ENCODE assay signal across 8 cellular contexts in the genomic region with DNA sequence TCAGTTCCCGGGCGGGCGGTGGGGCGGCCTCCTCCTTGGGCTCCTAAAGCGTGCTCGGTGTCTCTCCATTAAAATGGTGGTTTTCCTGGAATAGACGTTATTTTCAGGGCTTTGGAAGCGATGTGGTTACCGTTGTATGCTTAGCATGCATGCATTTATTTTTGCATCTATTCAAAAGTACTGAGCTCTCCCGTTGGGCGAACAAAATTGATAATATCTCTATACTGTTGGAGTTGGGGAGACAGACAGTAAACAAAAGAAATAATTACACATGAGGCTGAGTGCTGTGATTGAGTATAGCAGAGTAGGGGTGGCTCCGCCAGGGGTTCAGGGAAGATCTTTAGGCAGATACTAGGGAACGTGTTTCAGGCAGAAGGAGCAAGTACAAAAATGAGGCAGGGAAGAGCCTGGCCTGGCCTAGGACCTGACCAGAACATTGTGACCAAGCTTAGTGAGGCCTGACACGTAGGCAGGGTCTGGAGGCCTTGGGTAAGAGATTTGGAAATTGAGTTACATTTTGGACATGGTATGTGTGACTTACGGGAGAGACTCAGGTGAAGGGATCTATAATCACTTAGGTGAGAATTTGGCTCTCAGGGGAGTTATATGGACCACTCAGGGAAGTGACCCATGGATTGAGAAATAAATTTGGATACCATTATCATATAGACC. TPM values are rescaled to one million over a fixed set of nuclear protein-coding genes. Genes with fewer than 3 reads are reported as not detected.
A peak's percentile ranks its signal among the peaks of the same experiment; 100 is the strongest.
DNase-seq lines count a peak whose midpoint lies in the region; ATAC-seq and TF ChIP-seq lines count a peak whose summit lies in the region.

No MANE protein-coding gene starts in this region.

- H3K36me3 Mint-ChIP-seq in natural killer cell treated with Interleukin-12 subunit alpha and Interleukin-12 subunit beta and Interleukin-15 and Interleukin-18, amount 100 ng/mL, for 72 hours, result peaks cover 20% of the 10 kb centered on the region

- H3K9ac ChIP-seq in HUES48 (ENCODE audit: low read depth, low read length), result peak overlapping the region; percentile 73

- intact Hi-C loops in breast epithelium (cut with DNase I; ENCODE audit: low total_unique reads), result no loop called here

- TF ChIP-seq POLR2A in breast epithelium (IDR thresholded peaks at IDR 0.05), result no peak

- DNase-seq in breast epithelium (ENCODE audit: low spot score in 2 of 2), result no peak
- no peak for DNase-seq in natural killer cell treated with Interleukin-12 subunit alpha and Interleukin-12 subunit beta and Interleukin-15 and Interleukin-18, amount 100 ng/mL, for 72 hours (ENCODE audit: low spot score)
- no peak for DNase-seq in DMS 273 (lab: John Stamatoyannopoulos, UW; ENCODE audit: unreplicated experiment)
- no peak for DNase-seq in occipital lobe (lab: John Stamatoyannopoulos, UW)
- DNase-seq in NAMALWA (ENCODE audit: low spot score), result no peak
- no peak for DNase-seq in HK-2 (ENCODE audit: unreplicated experiment)

- H3K27me3 Mint-ChIP-seq in natural killer cell treated with Interleukin-12 subunit alpha and Interleukin-12 subunit beta and Interleukin-15 and Interleukin-18, amount 100 ng/mL, for 72 hours, result no peaks in the 10 kb centered on the region

- H3K27me3 ChIP-seq in HUES48 (ENCODE audit: control insufficient read depth, insufficient read depth, low read length), result no peaks in the 10 kb centered on the region
- no peaks in the 10 kb centered on the region for H3K27me3 ChIP-seq in breast epithelium

- peaks cover 33 to 67% of the 10 kb centered on the region in 2 donors for H3K4me1 Mint-ChIP-seq in natural killer cell treated with Interleukin-12 subunit alpha and Interleukin-12 subunit beta and Interleukin-15 and Interleukin-18, amount 100 ng/mL, for 72 hours (ENCODE audit: low read depth in 2 of 2)

- TF ChIP-seq CTCF in GM12875 (IDR thresholded peaks at IDR 0.05; ENCODE audit: borderline replicate concordance, insufficient read depth, low read depth, low read length), result no peak
- no peak for TF ChIP-seq CTCF in breast epithelium (IDR thresholded peaks at IDR 0.05)

- H3K27ac ChIP-seq in HUES48 (ENCODE audit: low read depth, low read length) (peak overlapping the region; percentile 94), breast epithelium (peak overlapping the region; percentile 88 to 94)

- no peaks in the 10 kb centered on the region for H3K9me3 ChIP-seq in HUES48 (ENCODE audit: control insufficient read depth, insufficient read depth, low read length)
- H3K9me3 ChIP-seq in breast epithelium, result no peaks in the 10 kb centered on the region

- H3K4me1 ChIP-seq in HUES48 (ENCODE audit: control insufficient read depth, insufficient read depth, low read length), result peaks cover 8% of the 10 kb centered on the region; the same call in 1 of the 2 replicates
- H3K4me1 ChIP-seq in breast epithelium, result no peaks in the 10 kb centered on the region

- H3K36me3 ChIP-seq in HUES48 (ENCODE audit: control insufficient read depth, insufficient read depth, low read length) (peaks cover 4% of the 10 kb centered on the region), breast epithelium (no peaks in the 10 kb centered on the region)

- H3K9me3 Mint-ChIP-seq in natural killer cell treated with Interleukin-12 subunit alpha and Interleukin-12 subunit beta and Interleukin-15 and Interleukin-18, amount 100 ng/mL, for 72 hours, result no peaks in the 10 kb centered on the region

- H3K4me3 ChIP-seq in GM12875 (ENCODE audit: low read depth, low read length) (peak overlapping the region; percentile 50), HUES48 (ENCODE audit: low read depth, low read length) (peak overlapping the region; percentile 89), breast epithelium (peak overlapping the region; percentile 65 to 79 (median 76))

- peak overlapping the region; percentile 92 for H3K4me3 Mint-ChIP-seq in natural killer cell treated with Interleukin-12 subunit alpha and Interleukin-12 subunit beta and Interleukin-15 and Interleukin-18, amount 100 ng/mL, for 72 hours

- H3K27ac Mint-ChIP-seq in natural killer cell treated with Interleukin-12 subunit alpha and Interleukin-12 subunit beta and Interleukin-15 and Interleukin-18, amount 100 ng/mL, for 72 hours, result peak overlapping the region; percentile 69 to 82

- ATAC-seq in natural killer cell treated with Interleukin-12 subunit alpha and Interleukin-12 subunit beta and Interleukin-15 and Interleukin-18, amount 100 ng/mL, for 72 hours, result no peak

RNA-seq across cellular contexts. Expression of a gene that starts 0.7 kb away (rescaled TPM):
- 1 to 10 TPM in 1 of 3 donors, under 1 TPM in 2; 0.44 to 2.6 (median 0.66) TPM for total RNA-seq in breast epithelium
- 100 to 1,000 TPM in 1 of 2 donors, 10 to 100 TPM in 1; 26.5 to 102 TPM for total RNA-seq in natural killer cell treated with Interleukin-12 subunit alpha and Interleukin-12 subunit beta and Interleukin-15 and Interleukin-18, amount 100 ng/mL, for 72 hours
- 2.3 TPM for total RNA-seq in occipital lobe

RNA-seq across cellular contexts. Expression of a gene that starts 11.1 kb away (rescaled TPM):
- total RNA-seq in breast epithelium (10 to 100 TPM in 1 of 3 donors, 1 to 10 TPM in 1, under 1 TPM in 1; 0.64 to 11.1 (median 6.9) TPM), occipital lobe (7.5 TPM)
- 10 to 100 TPM; 48.2 to 62.2 TPM for total RNA-seq in natural killer cell treated with Interleukin-12 subunit alpha and Interleukin-12 subunit beta and Interleukin-15 and Interleukin-18, amount 100 ng/mL, for 72 hours

RNA-seq across cellular contexts. Expression of a gene that starts 30.9 kb away (rescaled TPM):
- 100 to 1,000 TPM in 2 of 3 donors, 10 to 100 TPM in 1; 99.4 to 111 (median 109) TPM for total RNA-seq in breast epithelium
- total RNA-seq in natural killer cell treated with Interleukin-12 subunit alpha and Interleukin-12 subunit beta and Interleukin-15 and Interleukin-18, amount 100 ng/mL, for 72 hours, result 100 to 1,000 TPM; 166 to 201 TPM
- total RNA-seq in occipital lobe, result 40.4 TPM
